In genomic region chr18:24926649-24927048, GRCh38 we compare ENCODE assay signal across 19 cellular contexts.
A peak's percentile ranks its signal among the peaks of the same experiment; 100 is the strongest.
DNase-seq lines count a peak whose midpoint lies in the region; ATAC-seq and TF ChIP-seq lines count a peak whose summit lies in the region.
"Had no signal": no experiment of that assay in that cellular context is flagged by ENCODE, and none has a peak within 500 bp of the region (broad histone marks: within the 10 kb centered on the region; RNA-seq: fewer than 3 reads in every experiment).

No MANE protein-coding gene starts in this region.

- H3K56ac ChIP-seq in mesendoderm (ENCODE audit: low read length) = no peak overlapping the region

- BruUV-seq in OCI-LY7 (replicated peaks; lab: Mats Ljungman, UMichigan) = no TSS peak

- no peaks in the 10 kb centered on the region for H3K9me3 ChIP-seq in HEK293 (ENCODE audit: control insufficient read depth, insufficient read depth, low read depth, low read length)
- H3K9me3 ChIP-seq in OCI-LY7 (ENCODE audit: low read length) = no peaks in the 10 kb centered on the region
- H3K9me3 ChIP-seq: BLaER1, HAP-1 had no signal

- H3K36me3 ChIP-seq in HEK293 (ENCODE audit: control insufficient read depth in 2 of 2, insufficient read depth in 1 of 2, low read length in 2 of 2) (no peaks in the 10 kb centered on the region), OCI-LY7 (ENCODE audit: insufficient read depth, low read length) (no peaks in the 10 kb centered on the region; the same call in 1 of the 2 replicates), mesendoderm (ENCODE audit: control insufficient read depth, insufficient read depth, low read length) (no peaks in the 10 kb centered on the region)
- H3K36me3 ChIP-seq: BLaER1, HAP-1 had no signal

- TF ChIP-seq CTCF in HEK293 (tag by site-specific recombination; IDR thresholded peaks at IDR 0.05) (no peak), OCI-LY7 (conservative IDR thresholded peaks at IDR 0.05; ENCODE audit: low read length) (no peak)

- H3K27me3 Mint-ChIP-seq in stimulated activated naive B cell treated with anti-CD40 and anti-IgM and Interleukin-4, amounts not matched to agents 10 μg/mL and 1 μg/mL and 100 μg/mL, for 72 hours = no peaks in the 10 kb centered on the region

- peaks cover 0 to 2% of the 10 kb centered on the region in 2 donors for H3K9me3 Mint-ChIP-seq in stimulated activated naive B cell treated with anti-CD40 and anti-IgM and Interleukin-4, amounts not matched to agents 10 μg/mL and 1 μg/mL and 100 μg/mL, for 72 hours
- H3K9me3 Mint-ChIP-seq: CD8-positive, alpha-beta T cell; IgD-negative memory B cell had no signal

- in situ Hi-C loops in ACHN (cut with HindIII; ENCODE audit: low pct_ligation_motif_present, low pct_unique_long_range_greater_than_20kb, low sequenced_read_pairs) = no loop called here

- H3K18ac ChIP-seq in mesendoderm (ENCODE audit: low read length) = no peak overlapping the region

- H3K36me3 Mint-ChIP-seq in stimulated activated naive B cell treated with anti-CD40 and anti-IgM and Interleukin-4, amounts not matched to agents 10 μg/mL and 1 μg/mL and 100 μg/mL, for 72 hours = no peaks in the 10 kb centered on the region
- H3K36me3 Mint-ChIP-seq: CD14-positive monocyte; CD8-positive, alpha-beta T cell; IgD-negative memory B cell had no signal

- peak overlapping the region; percentile 68; the same call in 1 of the 2 replicates for H2AFZ ChIP-seq in OCI-LY7 (ENCODE audit: low read length)
- H2AFZ ChIP-seq: GM23248 had no signal

- ATAC-seq in stimulated activated naive B cell treated with anti-CD40 and anti-IgM and Interleukin-4, amounts not matched to agents 10 μg/mL and 1 μg/mL and 100 μg/mL, for 72 hours (replicated peaks) = peak; percentile 54 to 59
- ATAC-seq: CD8-positive, alpha-beta T cell had no signal

- H3K23ac ChIP-seq in mesendoderm (ENCODE audit: low read length) = no peak overlapping the region

- peak overlapping the region; percentile 5 for H2BK5ac ChIP-seq in mesendoderm (ENCODE audit: low read length)

- H3K4me2 ChIP-seq in OCI-LY7 (ENCODE audit: low read length) (peak overlapping the region; percentile 82), mesendoderm (ENCODE audit: low read length) (no peak overlapping the region)
- H3K4me2 ChIP-seq: BLaER1 had no signal

- H2BK120ac ChIP-seq in mesendoderm (ENCODE audit: low read depth, low read length) = no peak overlapping the region

- H3K4me1 Mint-ChIP-seq in stimulated activated naive B cell treated with anti-CD40 and anti-IgM and Interleukin-4, amounts not matched to agents 10 μg/mL and 1 μg/mL and 100 μg/mL, for 72 hours = peaks cover 70 to 100% of the 10 kb centered on the region in 2 donors

- H2BK15ac ChIP-seq in mesendoderm (replicated peaks; ENCODE audit: low read depth) = no peak overlapping the region

- no peaks in the 10 kb centered on the region for H3K79me1 ChIP-seq in mesendoderm (ENCODE audit: low read length)

- no peaks in the 10 kb centered on the region for H3K27me3 ChIP-seq in mesendoderm (ENCODE audit: insufficient read depth, low read length, poor library complexity)
- H3K27me3 ChIP-seq: BLaER1 had no signal

- CTCF ChIA-PET in HEK293 (lab: Yijun Ruan, JAX) (no interaction called here), OCI-LY7 (lab: Charles Lee; ENCODE audit: unreplicated experiment) (no interaction called here)

- H4K20me1 ChIP-seq in OCI-LY7 (ENCODE audit: insufficient read depth, low read length) = no peaks in the 10 kb centered on the region
- H4K20me1 ChIP-seq: BLaER1 had no signal

- H3K9ac ChIP-seq in mesendoderm (ENCODE audit: low read length) = no peak overlapping the region
- H3K9ac ChIP-seq: BLaER1, GM23248 had no signal

- WGBS in mesendoderm (ENCODE audit: extremely low coverage, insufficient coverage, low lambda C conversion rate) = no CpG with 5 or more reads among the region's 1 CpG

- H3K79me2 ChIP-seq in OCI-LY7 (ENCODE audit: insufficient read depth, low read depth, low read length) (no peaks in the 10 kb centered on the region), mesendoderm (ENCODE audit: control insufficient read depth, insufficient read depth, low read length) (no peaks in the 10 kb centered on the region)

- no peak overlapping the region for H4K8ac ChIP-seq in mesendoderm (ENCODE audit: low read depth, low read length)

- DNase-seq in OCI-LY7 (ENCODE audit: low spot score) (no peak), mesendoderm (no peak), ACHN (no peak), globus pallidus (ENCODE audit: low spot score) (no peak), CD1c-positive myeloid dendritic cell (ENCODE audit: extremely low spot score) (no peak)
- no peak for DNase-seq in stimulated activated naive B cell treated with anti-CD40 and anti-IgM and Interleukin-4, amounts not matched to agents 10 μg/mL and 1 μg/mL and 100 μg/mL, for 72 hours
- DNase-seq: AML-193; CD8-positive, alpha-beta T cell; DMS 273 treated with DMSO at 0.1 percent for 48 hours; DMS53; DND-41; EL; GM23248; KBM-7 had no signal

- peak overlapping the region in 1 of 2 donors; percentile 28 for H3K4me3 Mint-ChIP-seq in stimulated activated naive B cell treated with anti-CD40 and anti-IgM and Interleukin-4, amounts not matched to agents 10 μg/mL and 1 μg/mL and 100 μg/mL, for 72 hours
- H3K4me3 Mint-ChIP-seq: CD14-positive monocyte; CD8-positive, alpha-beta T cell had no signal

- no peak overlapping the region for H4K5ac ChIP-seq in mesendoderm (ENCODE audit: low read length)

- no peaks in the 10 kb centered on the region for H3K4me1 ChIP-seq in HEK293 (ENCODE audit: control insufficient read depth, insufficient read depth, low read length)
- H3K4me1 ChIP-seq in OCI-LY7 (ENCODE audit: insufficient read depth, low read length, poor library complexity, severe bottlenecking) = peaks cover 98% of the 10 kb centered on the region
- H3K4me1 ChIP-seq in mesendoderm (ENCODE audit: control insufficient read depth, low read depth, low read length) = peaks cover 29% of the 10 kb centered on the region
- H3K4me1 ChIP-seq: HAP-1 had no signal

- no peak overlapping the region for H3K4ac ChIP-seq in mesendoderm (ENCODE audit: low read depth, low read length)

- no peak overlapping the region for H2AK5ac ChIP-seq in mesendoderm (ENCODE audit: low read length)

- intact Hi-C loops in OCI-LY7 (cut with micrococcal nuclease; ENCODE audit: unreplicated experiment) = loop anchor here (5.0 to 10.0 kb wide), 3 partner anchors 434 to 1248 kb away; partner anchors contain the start of gene TTC39C

- H3K9me2 ChIP-seq in OCI-LY7 (ENCODE audit: insufficient read depth, low read length) = no peaks in the 10 kb centered on the region

- H3K27ac ChIP-seq in HEK293 (ENCODE audit: extremely low read depth, low read depth, low read length) (no peak overlapping the region), OCI-LY7 (ENCODE audit: low read depth, low read length, poor library complexity, severe bottlenecking) (peak overlapping the region; percentile 91), mesendoderm (ENCODE audit: low read depth, low read length) (no peak overlapping the region)
- H3K27ac ChIP-seq: BLaER1, GM23248 had no signal

- H3K27ac Mint-ChIP-seq in stimulated activated naive B cell treated with anti-CD40 and anti-IgM and Interleukin-4, amounts not matched to agents 10 μg/mL and 1 μg/mL and 100 μg/mL, for 72 hours = no peak overlapping the region
- H3K27ac Mint-ChIP-seq: CD14-positive monocyte; CD8-positive, alpha-beta T cell had no signal

- POLR2A ChIA-PET in HEK293 (lab: Yijun Ruan, JAX) = no interaction called here
- POLR2A ChIA-PET in OCI-LY7 (lab: Charles Lee) = interaction anchor here (0.5 to 1.7 kb wide), 5 partner anchors 11 to 1241 kb away, joined by 3 to 4 read pairs (median 3); no protein-coding TSS in a partner anchor

- H3K4me3 ChIP-seq in HEK293 (ENCODE audit: low read depth, low read length) (no peak overlapping the region), OCI-LY7 (ENCODE audit: low read depth, low read length, poor library complexity, severe bottlenecking) (no peak overlapping the region), mesendoderm (ENCODE audit: low read length) (no peak overlapping the region)
- H3K4me3 ChIP-seq: BLaER1, GM23248, HAP-1 had no signal

TF ChIP-seq in HEK293, 187 proteins besides CTCF, POLR2A, EP300 and RAD21:
- no peak for TF ChIP-seq ZNF423 (tag by site-specific recombination; IDR thresholded peaks at IDR 0.05)
- peak; percentile 64; the same call in 1 of the 2 replicates for TF ChIP-seq TCF7L2 (IDR thresholded peaks at IDR 0.05; ENCODE audit: borderline replicate concordance, low read depth, low read length)
- TF ChIP-seq PRDM4 (tag by site-specific recombination; IDR thresholded peaks at IDR 0.05) = no peak
